ENCODE assay signal across 12 cellular contexts in the genomic region with DNA sequence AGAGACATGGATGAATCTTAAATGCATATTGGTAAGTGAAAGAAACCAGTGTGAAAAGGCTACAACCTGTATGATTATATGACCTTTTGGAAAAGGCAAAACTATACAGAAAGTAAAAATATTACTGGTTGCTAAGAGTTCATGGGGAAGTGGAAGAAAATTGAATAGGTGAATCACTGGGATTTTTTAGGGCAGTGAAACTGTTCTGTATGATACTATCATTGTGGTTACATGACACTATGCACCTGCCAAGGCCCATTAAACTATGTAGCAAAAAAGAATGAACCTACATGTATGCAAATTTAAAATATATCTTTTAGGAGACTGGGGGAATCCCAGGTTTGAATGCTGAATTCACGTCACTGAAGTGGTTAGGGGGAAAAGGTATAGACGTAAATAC.
DNase-seq lines count a peak whose midpoint lies in the region; ATAC-seq and TF ChIP-seq lines count a peak whose summit lies in the region.
"Had no signal": no experiment of that assay in that cellular context is flagged by ENCODE, and none has a peak within 500 bp of the region (broad histone marks: within the 10 kb centered on the region; RNA-seq: fewer than 3 reads in every experiment).

No MANE protein-coding gene starts in this region.

- H3K27me3 Mint-ChIP-seq in activated naive CD8-positive, alpha-beta T cell = no peaks in the 10 kb centered on the region

- H3K9me3 Mint-ChIP-seq in activated naive CD8-positive, alpha-beta T cell (ENCODE audit: low read depth) = peaks cover 6% of the 10 kb centered on the region

- no peak overlapping the region for H3K4me3 ChIP-seq in foreskin fibroblast (ENCODE audit: low read depth in 1 of 2, low read length in 2 of 2)
- H3K4me3 ChIP-seq: colonic mucosa had no signal

- H3K4me3 Mint-ChIP-seq in activated naive CD8-positive, alpha-beta T cell = no peak overlapping the region

- DNase-seq in NCI-H524 (lab: John Stamatoyannopoulos, UW) (no peak), GOT3 (lab: John Stamatoyannopoulos, UW) (no peak), foreskin fibroblast (no peak)
- DNase-seq: colonic mucosa, left cardiac atrium, NCI-H187 treated with DMSO at 0.1 percent for 48 hours had no signal

- peaks cover 4% of the 10 kb centered on the region for H3K4me1 Mint-ChIP-seq in activated naive CD8-positive, alpha-beta T cell (ENCODE audit: low read depth)

- peaks cover 7% of the 10 kb centered on the region for H3K36me3 Mint-ChIP-seq in activated naive CD8-positive, alpha-beta T cell

- peak; percentile 89 for ATAC-seq in GM18520 (IDR thresholded peaks at IDR 0.05; ENCODE audit: unreplicated experiment)
- peak; percentile 51 for ATAC-seq in GM19467 (IDR thresholded peaks at IDR 0.05; ENCODE audit: unreplicated experiment)
- ATAC-seq in HG02973 (IDR thresholded peaks at IDR 0.05; ENCODE audit: unreplicated experiment) = peak; percentile 93
- ATAC-seq: left cardiac atrium, Panc1 had no signal

- H3K27ac Mint-ChIP-seq in activated naive CD8-positive, alpha-beta T cell = peak overlapping the region; percentile 78
- H3K27ac Mint-ChIP-seq: activated T-helper 2 cell treated with anti-CD3 and anti-CD28 coated beads, Interferon-gamma antibody, Interleukin-2, Interleukin-4, amounts not matched to agents 10 μg/mL and 5 μg/mL and 100 μg/mL, durations not matched to agents 14 hours and 24 hours and 36 hours had no signal

- TF ChIP-seq CTCF in foreskin fibroblast (IDR thresholded peaks at IDR 0.05; ENCODE audit: low read depth, low read length) = no peak
